In genomic region chr1:21313886-21314796, GRCh38 we compare ENCODE assay signal across 1 cellular context.
TF ChIP-seq lines count a peak whose summit lies in the region.

No MANE protein-coding gene starts in this region.

TF ChIP-seq in GM23338, 12 proteins besides CTCF, POLR2A, EP300 and RAD21 (continued from another document):
- TF ChIP-seq ZNF462 (CRISPR knock-in tag; IDR thresholded peaks at IDR 0.05) = no peak
- TF ChIP-seq EZH2 (IDR thresholded peaks at IDR 0.05; ENCODE audit: low read depth, unreplicated experiment) = no peak
- TF ChIP-seq REST (IDR thresholded peaks at IDR 0.05; ENCODE audit: unreplicated experiment) = no peak
- TF ChIP-seq EZH2phosphoT487 (IDR thresholded peaks at IDR 0.05; ENCODE audit: unreplicated experiment) = no peak
- TF ChIP-seq CREB1 (CRISPR knock-in tag; IDR thresholded peaks at IDR 0.05; ENCODE audit: low read depth) = no peak
- no peak for TF ChIP-seq ZNF331 (CRISPR knock-in tag; IDR thresholded peaks at IDR 0.05; ENCODE audit: low read depth)
